ENCODE assay signal across 28 cellular contexts in the genomic region with DNA sequence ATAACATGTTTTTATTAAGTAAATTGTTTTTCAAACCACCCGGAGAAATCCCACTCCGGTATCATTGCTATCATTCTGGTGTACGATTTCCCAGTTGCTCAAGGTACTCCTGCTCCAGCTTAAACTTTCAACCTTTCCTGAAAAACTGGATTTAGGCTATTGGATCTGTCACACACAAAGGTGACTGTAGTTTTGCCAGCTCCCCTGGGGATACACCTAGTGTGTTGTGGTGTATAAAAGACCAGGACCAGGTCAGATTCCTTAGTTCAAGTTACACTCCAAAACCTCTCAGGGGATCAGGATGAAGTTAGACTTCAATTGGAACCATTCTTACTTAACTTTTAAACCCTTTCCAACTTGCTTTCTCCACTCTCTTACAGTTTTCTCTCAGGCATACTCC.
"Had no signal": no experiment of that assay in that cellular context is flagged by ENCODE, and none has a peak within 500 bp of the region (broad histone marks: within the 10 kb centered on the region; RNA-seq: fewer than 3 reads in every experiment).

No MANE protein-coding gene starts in this region.

- H3K36me3 ChIP-seq: left lung, neural progenitor cell, ovary, suprapubic skin, thoracic aorta, tibial artery, upper lobe of right lung had no signal

- H3K9me3 Mint-ChIP-seq: mesothelial cell of epicardium; nephron progenitor cell; neural progenitor cell; stimulated activated naive B cell treated with anti-CD40 and anti-IgM and Interleukin-4, amounts not matched to agents 10 μg/mL and 1 μg/mL and 100 μg/mL, for 72 hours had no signal

- H3K27me3 ChIP-seq: hepatocyte, left lung, neural progenitor cell, ovary, suprapubic skin, tibial artery, upper lobe of right lung had no signal

- H3K27me3 Mint-ChIP-seq: naive B cell; progenitor cell of endocrine pancreas; stimulated activated naive B cell treated with anti-CD40 and anti-IgM and Interleukin-4, amounts not matched to agents 10 μg/mL and 1 μg/mL and 100 μg/mL, for 72 hours had no signal

- H3K9me3 ChIP-seq: left lung, ovary, suprapubic skin, thoracic aorta, tibial artery, upper lobe of right lung had no signal

- H3K36me3 Mint-ChIP-seq: mesothelial cell of epicardium; naive B cell; natural killer cell; neural progenitor cell; stimulated activated naive B cell treated with anti-CD40 and anti-IgM and Interleukin-4, amounts not matched to agents 10 μg/mL and 1 μg/mL and 100 μg/mL, for 72 hours had no signal

- H3K4me1 ChIP-seq: left lung, neural progenitor cell, suprapubic skin, tibial artery, upper lobe of right lung had no signal

- H3K27ac Mint-ChIP-seq: mesothelial cell of epicardium; naive B cell; natural killer cell; nephron progenitor cell; neural progenitor cell; progenitor cell of endocrine pancreas; stimulated activated naive B cell treated with anti-CD40 and anti-IgM and Interleukin-4, amounts not matched to agents 10 μg/mL and 1 μg/mL and 100 μg/mL, for 72 hours had no signal

- H3K4me3 Mint-ChIP-seq: mesothelial cell of epicardium; naive B cell; natural killer cell; nephron progenitor cell; neural progenitor cell; stimulated activated naive B cell treated with anti-CD40 and anti-IgM and Interleukin-4, amounts not matched to agents 10 μg/mL and 1 μg/mL and 100 μg/mL, for 72 hours had no signal

- ATAC-seq: left colon; left lung; natural killer cell; right cardiac atrium; sciatic nerve; stimulated activated naive B cell treated with anti-CD40 and anti-IgM and Interleukin-4, amounts not matched to agents 10 μg/mL and 1 μg/mL and 100 μg/mL, for 72 hours; stimulated activated naive CD8-positive, alpha-beta T cell treated with anti-CD3 and anti-CD28 coated beads, Interleukin-15, Interleukin-2, amounts not matched to agents 100 U/mL and 50 U/mL, for 24 hours; upper lobe of right lung had no signal

- H3K27ac ChIP-seq: hepatocyte, left lung, neural progenitor cell, ovary, skin epidermis, suprapubic skin, thoracic aorta, tibial artery, upper lobe of right lung had no signal

- H3K4me3 ChIP-seq: hepatocyte, left lung, lung, neural progenitor cell, ovary, skin epidermis, suprapubic skin, thoracic aorta, tibial artery, upper lobe of right lung had no signal

- H3K4me1 Mint-ChIP-seq: mesothelial cell of epicardium; naive B cell; natural killer cell; nephron progenitor cell; neural progenitor cell; stimulated activated naive B cell treated with anti-CD40 and anti-IgM and Interleukin-4, amounts not matched to agents 10 μg/mL and 1 μg/mL and 100 μg/mL, for 72 hours had no signal

- DNase-seq: kidney; left colon; left lung; mesendoderm; naive B cell; natural killer cell; nephron progenitor cell; ovary; retina; right cardiac atrium; stimulated activated CD4-positive, alpha-beta T cell treated with anti-CD3 and anti-CD28 coated beads, Interleukin-12 subunit alpha, Interleukin-12 subunit beta, amount 100 ng/mL, for 4 hours; stimulated activated CD4-positive, alpha-beta T cell treated with anti-CD3 and anti-CD28 coated beads, Interleukin-15, amount 100 ng/mL, for 24 hours; stimulated activated CD4-positive, alpha-beta T cell treated with anti-CD3 and anti-CD28 coated beads, Interleukin-2, amount 100 ng/mL, for 24 hours; stimulated activated CD4-positive, alpha-beta T cell treated with anti-CD3 and anti-CD28 coated beads, Interleukin-4, amount 100 ng/mL, for 1 hour; stimulated activated naive B cell treated with anti-CD40 and anti-IgM and Interleukin-4, amounts not matched to agents 10 μg/mL and 1 μg/mL and 100 μg/mL, for 72 hours; stimulated activated naive CD8-positive, alpha-beta T cell treated with anti-CD3 and anti-CD28 coated beads, Interleukin-15, Interleukin-2, amounts not matched to agents 100 U/mL and 50 U/mL, for 24 hours; tibial artery; trophoblast cell; upper lobe of right lung had no signal
